Comparison of ENCODE assay signal across 1 cellular context in the genomic region with DNA sequence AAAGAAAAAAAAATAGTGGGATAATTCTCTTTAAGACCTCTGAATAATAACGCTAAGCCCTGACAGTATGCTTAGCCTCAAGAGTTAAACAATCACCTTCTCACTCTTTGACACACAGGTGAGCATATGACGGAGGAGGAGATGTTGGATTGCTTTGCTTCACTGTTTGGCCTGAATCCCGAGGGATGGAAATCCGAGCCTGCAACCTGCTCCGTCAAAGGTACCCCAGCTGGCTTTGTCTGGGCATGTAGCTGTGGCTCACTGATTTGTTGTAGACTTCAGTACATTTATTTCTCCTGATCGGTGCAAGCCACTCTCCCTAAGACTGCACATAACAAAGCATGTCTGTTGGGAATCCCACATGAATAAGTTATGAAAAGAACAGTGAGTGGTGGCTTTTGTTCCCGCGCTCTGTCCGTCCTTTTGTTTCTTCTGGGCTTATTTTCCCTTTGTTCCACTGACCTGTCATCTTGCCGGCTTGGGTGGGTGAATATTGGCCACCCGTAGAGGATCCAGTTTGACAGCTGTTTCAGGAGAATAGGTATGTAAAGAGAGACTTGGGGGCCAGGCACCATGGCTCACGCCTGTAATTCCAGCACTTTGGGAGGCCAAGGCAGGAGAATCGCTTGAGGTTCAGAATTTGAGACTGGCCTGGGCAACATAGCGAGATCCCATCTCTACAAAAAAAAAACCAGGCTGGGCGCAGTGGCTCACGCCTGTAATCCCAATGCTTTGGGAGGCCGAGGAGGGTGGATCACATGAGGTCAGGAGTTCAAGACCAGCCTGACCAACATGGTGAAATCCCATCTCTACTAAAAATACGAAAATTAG.
TF ChIP-seq lines count a peak whose summit lies in the region.

No MANE protein-coding gene starts in this region.

TF ChIP-seq in GM23338, 12 proteins besides CTCF, POLR2A, EP300 and RAD21 (continued from another document):
- TF ChIP-seq, protein P1, sequence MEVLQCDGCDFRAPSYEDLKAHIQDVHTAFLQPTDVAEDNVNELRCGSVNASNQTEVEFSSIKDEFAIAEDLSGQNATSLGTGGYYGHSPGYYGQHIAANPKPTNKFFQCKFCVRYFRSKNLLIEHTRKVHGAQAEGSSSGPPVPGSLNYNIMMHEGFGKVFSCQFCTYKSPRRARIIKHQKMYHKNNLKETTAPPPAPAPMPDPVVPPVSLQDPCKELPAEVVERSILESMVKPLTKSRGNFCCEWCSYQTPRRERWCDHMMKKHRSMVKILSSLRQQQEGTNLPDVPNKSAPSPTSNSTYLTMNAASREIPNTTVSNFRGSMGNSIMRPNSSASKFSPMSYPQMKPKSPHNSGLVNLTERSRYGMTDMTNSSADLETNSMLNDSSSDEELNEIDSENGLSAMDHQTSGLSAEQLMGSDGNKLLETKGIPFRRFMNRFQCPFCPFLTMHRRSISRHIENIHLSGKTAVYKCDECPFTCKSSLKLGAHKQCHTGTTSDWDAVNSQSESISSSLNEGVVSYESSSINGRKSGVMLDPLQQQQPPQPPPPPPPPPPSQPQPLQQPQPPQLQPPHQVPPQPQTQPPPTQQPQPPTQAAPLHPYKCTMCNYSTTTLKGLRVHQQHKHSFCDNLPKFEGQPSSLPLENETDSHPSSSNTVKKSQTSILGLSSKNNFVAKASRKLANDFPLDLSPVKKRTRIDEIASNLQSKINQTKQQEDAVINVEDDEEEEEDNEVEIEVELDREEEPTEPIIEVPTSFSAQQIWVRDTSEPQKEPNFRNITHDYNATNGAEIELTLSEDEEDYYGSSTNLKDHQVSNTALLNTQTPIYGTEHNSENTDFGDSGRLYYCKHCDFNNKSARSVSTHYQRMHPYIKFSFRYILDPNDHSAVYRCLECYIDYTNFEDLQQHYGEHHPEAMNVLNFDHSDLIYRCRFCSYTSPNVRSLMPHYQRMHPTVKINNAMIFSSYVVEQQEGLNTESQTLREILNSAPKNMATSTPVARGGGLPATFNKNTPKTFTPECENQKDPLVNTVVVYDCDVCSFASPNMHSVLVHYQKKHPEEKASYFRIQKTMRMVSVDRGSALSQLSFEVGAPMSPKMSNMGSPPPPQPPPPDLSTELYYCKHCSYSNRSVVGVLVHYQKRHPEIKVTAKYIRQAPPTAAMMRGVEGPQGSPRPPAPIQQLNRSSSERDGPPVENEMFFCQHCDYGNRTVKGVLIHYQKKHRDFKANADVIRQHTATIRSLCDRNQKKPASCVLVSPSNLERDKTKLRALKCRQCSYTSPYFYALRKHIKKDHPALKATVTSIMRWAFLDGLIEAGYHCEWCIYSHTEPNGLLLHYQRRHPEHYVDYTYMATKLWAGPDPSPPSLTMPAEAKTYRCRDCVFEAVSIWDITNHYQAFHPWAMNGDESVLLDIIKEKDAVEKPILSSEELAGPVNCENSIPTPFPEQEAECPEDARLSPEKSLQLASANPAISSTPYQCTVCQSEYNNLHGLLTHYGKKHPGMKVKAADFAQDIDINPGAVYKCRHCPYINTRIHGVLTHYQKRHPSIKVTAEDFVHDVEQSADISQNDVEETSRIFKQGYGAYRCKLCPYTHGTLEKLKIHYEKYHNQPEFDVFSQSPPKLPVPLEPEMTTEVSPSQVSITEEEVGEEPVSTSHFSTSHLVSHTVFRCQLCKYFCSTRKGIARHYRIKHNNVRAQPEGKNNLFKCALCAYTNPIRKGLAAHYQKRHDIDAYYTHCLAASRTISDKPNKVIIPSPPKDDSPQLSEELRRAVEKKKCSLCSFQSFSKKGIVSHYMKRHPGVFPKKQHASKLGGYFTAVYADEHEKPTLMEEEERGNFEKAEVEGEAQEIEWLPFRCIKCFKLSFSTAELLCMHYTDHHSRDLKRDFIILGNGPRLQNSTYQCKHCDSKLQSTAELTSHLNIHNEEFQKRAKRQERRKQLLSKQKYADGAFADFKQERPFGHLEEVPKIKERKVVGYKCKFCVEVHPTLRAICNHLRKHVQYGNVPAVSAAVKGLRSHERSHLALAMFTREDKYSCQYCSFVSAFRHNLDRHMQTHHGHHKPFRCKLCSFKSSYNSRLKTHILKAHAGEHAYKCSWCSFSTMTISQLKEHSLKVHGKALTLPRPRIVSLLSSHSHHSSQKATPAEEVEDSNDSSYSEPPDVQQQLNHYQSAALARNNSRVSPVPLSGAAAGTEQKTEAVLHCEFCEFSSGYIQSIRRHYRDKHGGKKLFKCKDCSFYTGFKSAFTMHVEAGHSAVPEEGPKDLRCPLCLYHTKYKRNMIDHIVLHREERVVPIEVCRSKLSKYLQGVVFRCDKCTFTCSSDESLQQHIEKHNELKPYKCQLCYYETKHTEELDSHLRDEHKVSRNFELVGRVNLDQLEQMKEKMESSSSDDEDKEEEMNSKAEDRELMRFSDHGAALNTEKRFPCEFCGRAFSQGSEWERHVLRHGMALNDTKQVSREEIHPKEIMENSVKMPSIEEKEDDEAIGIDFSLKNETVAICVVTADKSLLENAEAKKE (CRISPR knock-in tag; IDR thresholded peaks at IDR 0.05), result no peak
- TF ChIP-seq, protein P2, sequence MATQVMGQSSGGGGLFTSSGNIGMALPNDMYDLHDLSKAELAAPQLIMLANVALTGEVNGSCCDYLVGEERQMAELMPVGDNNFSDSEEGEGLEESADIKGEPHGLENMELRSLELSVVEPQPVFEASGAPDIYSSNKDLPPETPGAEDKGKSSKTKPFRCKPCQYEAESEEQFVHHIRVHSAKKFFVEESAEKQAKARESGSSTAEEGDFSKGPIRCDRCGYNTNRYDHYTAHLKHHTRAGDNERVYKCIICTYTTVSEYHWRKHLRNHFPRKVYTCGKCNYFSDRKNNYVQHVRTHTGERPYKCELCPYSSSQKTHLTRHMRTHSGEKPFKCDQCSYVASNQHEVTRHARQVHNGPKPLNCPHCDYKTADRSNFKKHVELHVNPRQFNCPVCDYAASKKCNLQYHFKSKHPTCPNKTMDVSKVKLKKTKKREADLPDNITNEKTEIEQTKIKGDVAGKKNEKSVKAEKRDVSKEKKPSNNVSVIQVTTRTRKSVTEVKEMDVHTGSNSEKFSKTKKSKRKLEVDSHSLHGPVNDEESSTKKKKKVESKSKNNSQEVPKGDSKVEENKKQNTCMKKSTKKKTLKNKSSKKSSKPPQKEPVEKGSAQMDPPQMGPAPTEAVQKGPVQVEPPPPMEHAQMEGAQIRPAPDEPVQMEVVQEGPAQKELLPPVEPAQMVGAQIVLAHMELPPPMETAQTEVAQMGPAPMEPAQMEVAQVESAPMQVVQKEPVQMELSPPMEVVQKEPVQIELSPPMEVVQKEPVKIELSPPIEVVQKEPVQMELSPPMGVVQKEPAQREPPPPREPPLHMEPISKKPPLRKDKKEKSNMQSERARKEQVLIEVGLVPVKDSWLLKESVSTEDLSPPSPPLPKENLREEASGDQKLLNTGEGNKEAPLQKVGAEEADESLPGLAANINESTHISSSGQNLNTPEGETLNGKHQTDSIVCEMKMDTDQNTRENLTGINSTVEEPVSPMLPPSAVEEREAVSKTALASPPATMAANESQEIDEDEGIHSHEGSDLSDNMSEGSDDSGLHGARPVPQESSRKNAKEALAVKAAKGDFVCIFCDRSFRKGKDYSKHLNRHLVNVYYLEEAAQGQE (IDR thresholded peaks at IDR 0.05; ENCODE audit: unreplicated experiment), result no peak
- TF ChIP-seq EZH2 (IDR thresholded peaks at IDR 0.05; ENCODE audit: low read depth, unreplicated experiment), result no peak
- TF ChIP-seq ZNF331 (CRISPR knock-in tag; IDR thresholded peaks at IDR 0.05; ENCODE audit: low read depth), result no peak
- no peak for TF ChIP-seq NANOG (IDR thresholded peaks at IDR 0.05; ENCODE audit: borderline replicate concordance)
- no peak for TF ChIP-seq JUNB (IDR thresholded peaks at IDR 0.05; ENCODE audit: unreplicated experiment)
- TF ChIP-seq, protein P3, sequence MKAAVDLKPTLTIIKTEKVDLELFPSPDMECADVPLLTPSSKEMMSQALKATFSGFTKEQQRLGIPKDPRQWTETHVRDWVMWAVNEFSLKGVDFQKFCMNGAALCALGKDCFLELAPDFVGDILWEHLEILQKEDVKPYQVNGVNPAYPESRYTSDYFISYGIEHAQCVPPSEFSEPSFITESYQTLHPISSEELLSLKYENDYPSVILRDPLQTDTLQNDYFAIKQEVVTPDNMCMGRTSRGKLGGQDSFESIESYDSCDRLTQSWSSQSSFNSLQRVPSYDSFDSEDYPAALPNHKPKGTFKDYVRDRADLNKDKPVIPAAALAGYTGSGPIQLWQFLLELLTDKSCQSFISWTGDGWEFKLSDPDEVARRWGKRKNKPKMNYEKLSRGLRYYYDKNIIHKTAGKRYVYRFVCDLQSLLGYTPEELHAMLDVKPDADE (IDR thresholded peaks at IDR 0.05), result no peak
- TF ChIP-seq ZNF114 (CRISPR knock-in tag; IDR thresholded peaks at IDR 0.05), result no peak
- no peak for TF ChIP-seq EZH2phosphoT487 (IDR thresholded peaks at IDR 0.05; ENCODE audit: unreplicated experiment)
- TF ChIP-seq POLR2AphosphoS5 (IDR thresholded peaks at IDR 0.05; ENCODE audit: low read depth), result no peak
TF ChIP-seq in GM23338: peak in this region for 0.
